ENCODE assay signal across 1 cellular context in the genomic region with DNA sequence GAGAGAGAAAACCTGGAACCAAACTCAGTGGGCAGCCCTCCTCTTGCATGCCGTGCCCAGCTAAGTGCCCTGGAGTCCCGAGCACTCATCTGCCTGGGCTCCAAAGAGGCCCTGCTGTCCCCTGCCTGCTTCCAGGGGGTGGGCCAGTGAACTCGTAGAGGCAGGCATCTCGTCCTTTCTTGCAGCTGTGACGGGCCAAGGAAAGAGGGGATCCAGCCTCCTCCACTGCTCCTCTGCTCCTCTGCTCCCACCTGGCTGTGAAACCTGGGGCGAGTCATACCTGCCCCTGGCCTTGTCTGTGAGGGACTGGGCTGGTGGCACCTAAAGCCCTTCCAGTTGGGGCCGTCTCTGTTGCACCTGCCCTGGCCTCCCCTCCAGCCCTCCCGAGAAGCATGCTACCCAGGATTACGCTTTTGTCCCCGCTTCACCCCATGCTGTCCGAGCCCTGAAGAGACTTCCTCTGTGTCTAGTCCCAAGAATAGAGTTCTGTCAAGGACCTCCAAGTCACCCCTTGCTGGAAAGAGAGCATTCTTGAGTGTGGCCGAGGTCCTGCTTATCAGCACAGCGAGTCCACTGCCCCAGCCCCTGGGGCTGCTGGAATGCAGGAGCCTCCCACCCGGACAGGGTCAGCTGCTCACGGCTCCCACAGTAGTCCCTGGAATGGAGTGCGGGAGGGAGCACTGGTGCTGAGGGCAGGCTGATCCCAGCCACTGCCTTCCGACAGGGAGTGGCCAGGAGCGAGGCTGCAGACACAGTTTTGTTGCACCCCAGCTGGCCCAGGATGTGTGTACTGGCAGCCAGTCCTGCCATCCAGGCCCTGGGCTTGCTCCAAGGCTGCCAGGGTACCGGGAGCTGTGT.
TF ChIP-seq lines count a peak whose summit lies in the region.

No MANE protein-coding gene starts in this region.

TF ChIP-seq in IMR-90, 13 proteins besides CTCF, POLR2A, EP300 and RAD21:
- TF ChIP-seq MAZ (IDR thresholded peaks at IDR 0.05; ENCODE audit: borderline replicate concordance, low read depth, low read length): no peak
